9 cellular contexts compared by ENCODE assay signal in the genomic region with DNA sequence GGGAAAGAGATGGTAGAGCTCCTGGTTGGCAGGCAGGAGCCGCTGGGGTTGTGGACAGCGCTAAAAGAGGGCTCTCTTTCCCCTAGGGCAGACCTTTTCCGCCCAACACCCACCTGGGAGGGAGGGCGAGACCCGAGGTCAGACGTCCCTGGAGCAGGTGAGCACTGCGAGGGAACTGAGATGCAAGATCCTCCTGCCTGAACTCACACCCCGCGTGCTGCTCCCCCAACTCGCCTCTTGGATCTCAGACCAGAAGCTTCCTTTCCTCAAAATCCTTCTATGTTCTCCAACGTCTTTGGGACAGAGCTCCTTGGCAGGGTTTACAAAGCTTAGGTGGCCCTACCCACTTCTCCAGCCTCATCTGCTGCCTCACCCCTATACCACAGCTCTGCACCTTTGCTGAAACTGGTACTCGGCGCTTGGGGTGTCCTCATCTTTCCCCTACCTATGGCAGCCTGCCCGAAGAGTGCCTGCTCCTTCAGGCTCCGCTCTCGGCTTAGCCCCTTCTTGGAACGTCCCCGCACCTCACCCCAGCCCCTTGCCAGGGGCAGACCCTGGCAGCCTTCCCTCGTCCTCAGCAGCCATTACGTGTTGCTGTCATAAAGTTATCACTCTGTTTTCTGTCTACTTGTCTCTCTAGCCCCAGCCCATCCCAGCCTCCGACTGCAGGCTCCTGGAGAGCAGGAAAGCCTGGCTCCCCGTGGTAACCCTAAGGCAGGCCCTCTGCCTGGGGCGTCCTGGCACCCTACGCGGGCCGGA. TPM values are rescaled to one million over a fixed set of nuclear protein-coding genes. Genes with fewer than 3 reads are reported as not detected.
DNase-seq lines count a peak whose midpoint lies in the region; ATAC-seq and TF ChIP-seq lines count a peak whose summit lies in the region.
"Had no signal": no experiment of that assay in that cellular context is flagged by ENCODE, and none has a peak within 500 bp of the region (broad histone marks: within the 10 kb centered on the region; RNA-seq: fewer than 3 reads in every experiment).

No MANE protein-coding gene starts in this region.

- H3K4me3 Mint-ChIP-seq in T-cell = peak overlapping the region; percentile 60 to 67 (median 60)

- H3K4me1 ChIP-seq in DND-41 (ENCODE audit: insufficient read depth, low read length) (peaks cover 19% of the 10 kb centered on the region), iPS DF 6.9 (ENCODE audit: control insufficient read depth, insufficient read depth, low read length) (peaks cover 16% of the 10 kb centered on the region)

- ATAC-seq in DND-41 (ENCODE audit: insufficient read depth, low read depth) = no peak
- peak in 1 of 4 experiments; percentile 20 for ATAC-seq in T-cell (replicated peaks in 1 of 4)

- H3K4me1 Mint-ChIP-seq in T-cell = peaks cover 31 to 42% (median 35%) of the 10 kb centered on the region in 3 donors

- H3K36me3 Mint-ChIP-seq in T-cell = no peaks in the 10 kb centered on the region

- CTCF ChIA-PET in T-cell (lab: Charles Lee) = interaction anchor here in 1 of 2 donors (0.5 to 0.6 kb wide), 5 partner anchors 9 to 244 kb away, joined by 3 to 5 read pairs (median 4); no protein-coding TSS in a partner anchor

- WGBS in iPS DF 6.9 (ENCODE audit: insufficient coverage, insufficient read length) = no CpG with 5 or more reads among the region's 26 CpGs

- H3K27me3 Mint-ChIP-seq in T-cell = peaks cover 18 to 32% of the 10 kb centered on the region in 2 donors

- H3K27me3 ChIP-seq in DND-41 (ENCODE audit: insufficient read depth, low read length, poor library complexity) (peaks cover 22% of the 10 kb centered on the region), iPS DF 6.9 (ENCODE audit: control insufficient read depth, insufficient read depth, low read length) (no peaks in the 10 kb centered on the region; the same call in 1 of the 2 replicates)

- DNase-seq in DND-41 = no peak
- DNase-seq in T-cell = no peak
- no peak for DNase-seq in iPS DF 6.9 (ENCODE audit: low read depth, low spot score)
- DNase-seq in retinal pigment epithelial cell (ENCODE audit: low read depth) = no peak
- DNase-seq in stimulated activated CD4-positive, alpha-beta T cell treated with anti-CD3 and anti-CD28 coated beads, Interleukin-12 subunit alpha, Interleukin-12 subunit beta, amount 100 ng/mL, for 4 hours = no peak
- no peak for DNase-seq in NCI-H1092 treated with DMSO at 0.1 percent for 48 hours (lab: John Stamatoyannopoulos, UW)
- no peak for DNase-seq in DMS153 (lab: John Stamatoyannopoulos, UW)
- DNase-seq in NCI-H2171 treated with DMSO at 0.1 percent for 48 hours (lab: John Stamatoyannopoulos, UW) = no peak
- DNase-seq: SHP77 had no signal

- TF ChIP-seq CTCF in DND-41 (IDR thresholded peaks at IDR 0.05; ENCODE audit: borderline replicate concordance, extremely low read depth, low read length, poor library complexity, severe bottlenecking) = no peak
- no peak for TF ChIP-seq CTCF in retinal pigment epithelial cell (conservative IDR thresholded peaks at IDR 0.05; ENCODE audit: low read depth, low read length)

- no peaks in the 10 kb centered on the region for H3K9me3 Mint-ChIP-seq in T-cell

- no peak overlapping the region for H3K9ac ChIP-seq in DND-41 (ENCODE audit: low read depth, low read length)

- no peak overlapping the region for H3K4me3 ChIP-seq in DND-41 (ENCODE audit: low read depth in 1 of 2, low read length in 2 of 2)
- peak overlapping the region; percentile 55; the same call in 1 of the 2 replicates for H3K4me3 ChIP-seq in iPS DF 6.9 (ENCODE audit: low read length)
- H3K4me3 ChIP-seq in retinal pigment epithelial cell (ENCODE audit: low read length) = peak overlapping the region; percentile 5

- H4K20me1 ChIP-seq in DND-41 (ENCODE audit: insufficient read depth, low read length) = no peaks in the 10 kb centered on the region

- H3K36me3 ChIP-seq in DND-41 (ENCODE audit: insufficient read depth, low read length) = no peaks in the 10 kb centered on the region
- H3K36me3 ChIP-seq in iPS DF 6.9 (ENCODE audit: control insufficient read depth, insufficient read depth, low read length) = no peaks in the 10 kb centered on the region

- POLR2A ChIA-PET in T-cell (lab: Charles Lee) = interaction anchor here in 1 of 2 donors (0.6 kb wide), 1 partner anchor 106 kb away, joined by 3 read pairs; no protein-coding TSS in a partner anchor

- H3K27ac Mint-ChIP-seq in T-cell = no peak overlapping the region

- H2AFZ ChIP-seq in DND-41 (ENCODE audit: low read depth, low read length) = no peak overlapping the region

- H3K27ac ChIP-seq in DND-41 (ENCODE audit: low read length) (no peak overlapping the region), iPS DF 6.9 (ENCODE audit: low read length) (no peak overlapping the region)

- no peaks in the 10 kb centered on the region for H3K79me2 ChIP-seq in DND-41 (ENCODE audit: insufficient read depth, low read length)

- H3K9me3 ChIP-seq in DND-41 (ENCODE audit: insufficient read depth, low read length, severe bottlenecking) (no peaks in the 10 kb centered on the region), iPS DF 6.9 (ENCODE audit: control insufficient read depth, insufficient read depth, low read length) (no peaks in the 10 kb centered on the region)

- peak overlapping the region; percentile 45; the same call in 1 of the 2 replicates for H3K4me2 ChIP-seq in DND-41 (ENCODE audit: insufficient read depth, low read length)

RNA-seq across cellular contexts. Expression of a gene that starts 5.2 kb away (rescaled TPM):
- total RNA-seq in T-cell = 10 to 100 TPM; 31.1 to 50.9 (median 48.1) TPM

RNA-seq across cellular contexts. Expression of a gene that starts 29.9 kb away (rescaled TPM):
- 10 to 100 TPM; 52.3 to 89.8 (median 81.4) TPM for total RNA-seq in T-cell

RNA-seq across cellular contexts. Expression of a gene that starts 35.3 kb away (rescaled TPM):
- total RNA-seq in T-cell = 10 to 100 TPM in 2 of 5 donors, 1 to 10 TPM in 3; 5.8 to 13.3 (median 9.9) TPM

RNA-seq across cellular contexts. Expression of a gene that starts 53.0 kb away (rescaled TPM):
- 1 to 10 TPM; 3.8 to 8.0 (median 6.2) TPM for total RNA-seq in T-cell

Comparison
In these comparisons a context has a peak if more than half of its experiments do, and no peak if none do; other contexts are left out.
1. H3K4me3 ChIP-seq: peak in iPS DF 6.9 (single experiment) and retinal pigment epithelial cell (single experiment); none in DND-41 (0 of 2).